16 cellular contexts compared by ENCODE assay signal in genomic region chrX:41452972-41453371, GRCh38. TPM values are rescaled to one million over a fixed set of nuclear protein-coding genes. Genes with fewer than 3 reads are reported as not detected.
DNase-seq lines count a peak whose midpoint lies in the region; ATAC-seq and TF ChIP-seq lines count a peak whose summit lies in the region.
"Had no signal": no experiment of that assay in that cellular context is flagged by ENCODE, and none has a peak within 500 bp of the region (broad histone marks: within the 10 kb centered on the region; RNA-seq: fewer than 3 reads in every experiment).

No MANE protein-coding gene starts in this region.

- no peaks in the 10 kb centered on the region for H3K79me1 ChIP-seq in neuronal stem cell (ENCODE audit: low read depth, low read length)

- no peak overlapping the region for H3K4ac ChIP-seq in neuronal stem cell (ENCODE audit: low read length)

- no peak overlapping the region for H3K14ac ChIP-seq in neuronal stem cell (ENCODE audit: low read length)

- no peak overlapping the region for H3K18ac ChIP-seq in neuronal stem cell (ENCODE audit: low read length)

- H2BK120ac ChIP-seq in neuronal stem cell (ENCODE audit: low read depth, low read length): no peak overlapping the region

- ATAC-seq in body of pancreas: no peak
- ATAC-seq: activated T-helper 17 cell treated with anti-CD3 and anti-CD28 coated beads, Interleukin-2, amount 50 U/mL, for 72 hours had no signal

- H3K4me1 ChIP-seq in SJSA1 (replicated peaks): peaks cover 18% of the 10 kb centered on the region
- H3K4me1 ChIP-seq in esophagus muscularis mucosa: peaks cover 6 to 23% (median 13%) of the 10 kb centered on the region in 4 donors
- H3K4me1 ChIP-seq in neuronal stem cell (ENCODE audit: control insufficient read depth in 2 of 2, insufficient read depth in 1 of 2, low read depth in 1 of 2, low read length in 2 of 2): peaks cover 0 to 3% of the 10 kb centered on the region in 2 donors
- no peaks in the 10 kb centered on the region for H3K4me1 ChIP-seq in body of pancreas
- H3K4me1 ChIP-seq in stomach: peaks cover 0 to 12% (median 0%) of the 10 kb centered on the region in 4 donors

- H4K8ac ChIP-seq in neuronal stem cell (ENCODE audit: low read depth, low read length): no peak overlapping the region

- TF ChIP-seq CTCF in esophagus muscularis mucosa (IDR thresholded peaks at IDR 0.05) (no peak), body of pancreas (IDR thresholded peaks at IDR 0.05) (no peak), stomach (IDR thresholded peaks at IDR 0.05) (no peak)

- H3K4me3 ChIP-seq in SJSA1 (no peak overlapping the region), esophagus muscularis mucosa (no peak overlapping the region), neuronal stem cell (ENCODE audit: low read length in 2 of 2) (no peak overlapping the region), body of pancreas (no peak overlapping the region), stomach (no peak overlapping the region)
- H3K4me3 ChIP-seq: ovary had no signal

- no peak overlapping the region for H3K9ac ChIP-seq in neuronal stem cell (ENCODE audit: low read depth, low read length, poor library complexity)

- TF ChIP-seq POLR2A in esophagus muscularis mucosa (IDR thresholded peaks at IDR 0.05; ENCODE audit: low read depth) (no peak), body of pancreas (IDR thresholded peaks at IDR 0.05) (no peak), stomach (IDR thresholded peaks at IDR 0.05) (no peak)

- no peak overlapping the region for H2AK5ac ChIP-seq in neuronal stem cell (ENCODE audit: low read depth, low read length)

- intact Hi-C loops in esophagus muscularis mucosa (cut with DNase I) (no loop called here), body of pancreas (cut with DNase I) (no loop called here), stomach (cut with DNase I; ENCODE audit: low total_unique reads) (no loop called here)

- WGBS in esophagus muscularis mucosa: 77% methylated on average over 4 of the region's 4 CpGs
- WGBS in neuronal stem cell (ENCODE audit: extremely low coverage in 2 of 2, insufficient read length in 2 of 2, insufficient replicate concordance in 1 of 2), 2 donors: no CpG with 5 or more reads among the region's 4 CpGs
- WGBS in body of pancreas, 2 donors: 52 to 83% methylated on average over 2 to 4 of the region's 4 CpGs
- 53 to 70% (median 62%) methylated on average over 4 of the region's 4 CpGs for WGBS in stomach, 5 donors

- no peak overlapping the region for H4K91ac ChIP-seq in neuronal stem cell (ENCODE audit: low read depth, low read length, poor library complexity)

- DNase-seq in AG20443 (ENCODE audit: low spot score): peak; percentile 41
- DNase-seq in SJSA1 (ENCODE audit: low read depth in 1 of 2, low spot score in 2 of 2): peak; percentile 51 to 54
- DNase-seq in esophagus muscularis mucosa (ENCODE audit: extremely low spot score): no peak
- DNase-seq in neuronal stem cell (ENCODE audit: low spot score): no peak
- DNase-seq in NOMO-1 treated with dmso at 0.1 percent for 144 hours (lab: John Stamatoyannopoulos, UW; ENCODE audit: unreplicated experiment): no peak
- no peak for DNase-seq in body of pancreas
- DNase-seq in activated CD4-positive, alpha-beta T cell treated with anti-CD3 and anti-CD28 coated beads, Interleukin-2, amount 50 U/mL, for 1 hour: no peak
- DNase-seq in stomach: no peak
- DNase-seq: activated CD4-positive, alpha-beta T cell treated with anti-CD3 and anti-CD28 coated beads, Interleukin-2, amount 50 U/mL, for 48 hours; DND-41; Kasumi-1; NCI-H2029 treated with DMSO at 0.1 percent for 48 hours; NCI-H526 treated with DMSO at 0.1 percent for 48 hours; ovary had no signal

- TF ChIP-seq EP300 in esophagus muscularis mucosa (IDR thresholded peaks at IDR 0.05) (no peak), stomach (IDR thresholded peaks at IDR 0.05) (no peak)

- peak overlapping the region; percentile 61 for H2AFZ ChIP-seq in neuronal stem cell (ENCODE audit: low read length)

- no peaks in the 10 kb centered on the region for H3K9me3 ChIP-seq in SJSA1 (replicated peaks)
- no peaks in the 10 kb centered on the region for H3K9me3 ChIP-seq in esophagus muscularis mucosa
- H3K9me3 ChIP-seq in neuronal stem cell (replicated peaks in 1 of 2; ENCODE audit: control insufficient read depth in 2 of 2, insufficient read depth in 1 of 2, low read depth in 1 of 2, low read length in 2 of 2): no peaks in the 10 kb centered on the region
- no peaks in the 10 kb centered on the region for H3K9me3 ChIP-seq in body of pancreas
- peaks cover 0 to 20% (median 8%) of the 10 kb centered on the region in 4 donors for H3K9me3 ChIP-seq in stomach
- H3K9me3 ChIP-seq: ovary had no signal

- no peak overlapping the region for H3K23ac ChIP-seq in neuronal stem cell (ENCODE audit: low read depth, low read length, poor library complexity)

- H3K27ac ChIP-seq in SJSA1 (peak overlapping the region; percentile 49), esophagus muscularis mucosa (replicated peaks in 1 of 4) (peak overlapping the region in 3 of 4 donors; percentile 34 to 52 (median 42)), neuronal stem cell (replicated peaks; ENCODE audit: low read length) (no peak overlapping the region), body of pancreas (no peak overlapping the region), stomach (peak overlapping the region in 1 of 5 donors; percentile 35)

- H3K27me3 ChIP-seq in SJSA1 (replicated peaks): no peaks in the 10 kb centered on the region
- H3K27me3 ChIP-seq in esophagus muscularis mucosa: no peaks in the 10 kb centered on the region
- no peaks in the 10 kb centered on the region for H3K27me3 ChIP-seq in neuronal stem cell (ENCODE audit: control insufficient read depth in 3 of 3, insufficient read depth in 3 of 3, low read depth in 1 of 3, low read length in 3 of 3)
- no peaks in the 10 kb centered on the region for H3K27me3 ChIP-seq in body of pancreas
- H3K27me3 ChIP-seq in stomach: no peaks in the 10 kb centered on the region
- H3K27me3 ChIP-seq: ovary had no signal

- no peak overlapping the region for H3K4me2 ChIP-seq in neuronal stem cell (ENCODE audit: insufficient read depth, low read length, poor library complexity, severe bottlenecking)

- H2BK12ac ChIP-seq in neuronal stem cell (ENCODE audit: low read length): no peak overlapping the region

- no peak overlapping the region for H2BK5ac ChIP-seq in neuronal stem cell (ENCODE audit: low read length)

- H3K36me3 ChIP-seq in SJSA1 (no peaks in the 10 kb centered on the region), esophagus muscularis mucosa (no peaks in the 10 kb centered on the region), neuronal stem cell (replicated peaks in 1 of 2; ENCODE audit: control insufficient read depth in 2 of 2, insufficient read depth in 2 of 2, low read length in 2 of 2) (no peaks in the 10 kb centered on the region), body of pancreas (replicated peaks in 1 of 2; ENCODE audit: insufficient read depth in 1 of 2, low read depth in 2 of 2) (no peaks in the 10 kb centered on the region), stomach (no peaks in the 10 kb centered on the region)
- H3K36me3 ChIP-seq: ovary had no signal

- no peak overlapping the region for H2BK15ac ChIP-seq in neuronal stem cell (ENCODE audit: low read length)

RNA-seq across cellular contexts. Expression of gene NYX, which starts 5.8 kb away (rescaled TPM):
- total RNA-seq in SJSA1 (2014; rRNA removed; shearing (Covaris generic)): not detected in 2 replicates
- total RNA-seq in esophagus muscularis mucosa (not detected), body of pancreas (not detected), stomach (not detected)
- polyA plus RNA-seq in neuronal stem cell (2013, experiment 1 of 2): 0.01 TPM
- polyA plus RNA-seq in neuronal stem cell (2013, experiment 2 of 2): not detected
- polyA plus RNA-seq in stomach: not detected
- total RNA-seq: lung microvascular endothelial cell, ovary had no signal
- polyA plus RNA-seq: ovary had no signal

Comparison
In these comparisons a context has a peak if more than half of its experiments do, and no peak if none do; other contexts are left out.
1. DNase-seq: peak in AG20443 (single experiment) and SJSA1 (2 of 2); none in esophagus muscularis mucosa (single experiment), neuronal stem cell (single experiment), NOMO-1 treated with dmso at 0.1 percent for 144 hours (single experiment), body of pancreas (0 of 4), activated CD4-positive, alpha-beta T cell treated with anti-CD3 and anti-CD28 coated beads, Interleukin-2, amount 50 U/mL, for 1 hour (single experiment) and stomach (single experiment).
2. H3K27ac ChIP-seq: peak in SJSA1 (single experiment) and esophagus muscularis mucosa (3 of 4); none in neuronal stem cell (single experiment) and body of pancreas (0 of 4).